1 cellular context compared by ENCODE assay signal in the genomic region with DNA sequence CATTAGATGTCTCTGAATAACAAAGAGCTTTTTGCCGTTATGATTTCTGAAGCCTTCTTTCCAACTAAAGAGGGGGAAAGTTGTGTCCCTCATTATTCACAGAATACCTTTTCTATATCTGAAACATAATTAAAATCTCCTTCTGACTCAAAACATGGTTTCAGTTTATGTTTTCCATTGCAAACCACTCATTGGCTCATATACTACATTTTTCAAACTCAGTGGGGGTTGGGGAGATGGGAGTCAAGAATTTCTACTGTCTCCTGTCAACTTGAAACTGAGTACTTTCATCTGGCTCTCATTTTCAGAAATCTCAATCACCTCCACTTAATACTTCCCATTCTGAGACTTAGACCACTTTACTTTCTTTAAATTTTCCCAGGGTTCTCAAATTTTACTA.
TF ChIP-seq lines count a peak whose summit lies in the region.

No MANE protein-coding gene starts in this region.

TF ChIP-seq in GM12878, 131 proteins besides CTCF, POLR2A, EP300 and RAD21 (continued from another document):
- TF ChIP-seq, protein P1, sequence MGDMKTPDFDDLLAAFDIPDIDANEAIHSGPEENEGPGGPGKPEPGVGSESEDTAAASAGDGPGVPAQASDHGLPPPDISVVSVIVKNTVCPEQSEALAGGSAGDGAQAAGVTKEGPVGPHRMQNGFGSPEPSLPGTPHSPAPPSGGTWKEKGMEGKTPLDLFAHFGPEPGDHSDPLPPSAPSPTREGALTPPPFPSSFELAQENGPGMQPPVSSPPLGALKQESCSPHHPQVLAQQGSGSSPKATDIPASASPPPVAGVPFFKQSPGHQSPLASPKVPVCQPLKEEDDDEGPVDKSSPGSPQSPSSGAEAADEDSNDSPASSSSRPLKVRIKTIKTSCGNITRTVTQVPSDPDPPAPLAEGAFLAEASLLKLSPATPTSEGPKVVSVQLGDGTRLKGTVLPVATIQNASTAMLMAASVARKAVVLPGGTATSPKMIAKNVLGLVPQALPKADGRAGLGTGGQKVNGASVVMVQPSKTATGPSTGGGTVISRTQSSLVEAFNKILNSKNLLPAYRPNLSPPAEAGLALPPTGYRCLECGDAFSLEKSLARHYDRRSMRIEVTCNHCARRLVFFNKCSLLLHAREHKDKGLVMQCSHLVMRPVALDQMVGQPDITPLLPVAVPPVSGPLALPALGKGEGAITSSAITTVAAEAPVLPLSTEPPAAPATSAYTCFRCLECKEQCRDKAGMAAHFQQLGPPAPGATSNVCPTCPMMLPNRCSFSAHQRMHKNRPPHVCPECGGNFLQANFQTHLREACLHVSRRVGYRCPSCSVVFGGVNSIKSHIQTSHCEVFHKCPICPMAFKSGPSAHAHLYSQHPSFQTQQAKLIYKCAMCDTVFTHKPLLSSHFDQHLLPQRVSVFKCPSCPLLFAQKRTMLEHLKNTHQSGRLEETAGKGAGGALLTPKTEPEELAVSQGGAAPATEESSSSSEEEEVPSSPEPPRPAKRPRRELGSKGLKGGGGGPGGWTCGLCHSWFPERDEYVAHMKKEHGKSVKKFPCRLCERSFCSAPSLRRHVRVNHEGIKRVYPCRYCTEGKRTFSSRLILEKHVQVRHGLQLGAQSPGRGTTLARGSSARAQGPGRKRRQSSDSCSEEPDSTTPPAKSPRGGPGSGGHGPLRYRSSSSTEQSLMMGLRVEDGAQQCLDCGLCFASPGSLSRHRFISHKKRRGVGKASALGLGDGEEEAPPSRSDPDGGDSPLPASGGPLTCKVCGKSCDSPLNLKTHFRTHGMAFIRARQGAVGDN (IDR thresholded peaks at IDR 0.05): no peak
- peak; percentile 53; the same call in 1 of the 2 replicates for TF ChIP-seq IRF4 (IDR thresholded peaks at IDR 0.05; ENCODE audit: low read depth, low read length)
- peak; percentile 10 to 48; a peak in 2 of 4 replicates for TF ChIP-seq IKZF2 (IDR thresholded peaks at IDR 0.05)
- peak; percentile 59 for TF ChIP-seq MTA2 (IDR thresholded peaks at IDR 0.05; ENCODE audit: low read depth)
- peak; percentile 47; the same call in 1 of the 2 replicates for TF ChIP-seq DPF2 (IDR thresholded peaks at IDR 0.05)
- 0 out of 2 replicates have a peak, but pooled peaks have one; percentile 27 for TF ChIP-seq BCL11A (IDR thresholded peaks at IDR 0.05; ENCODE audit: low read depth, low read length)
- peak; percentile 58 for TF ChIP-seq JUNB (IDR thresholded peaks at IDR 0.05)
- no peak for TF ChIP-seq TBL1XR1 (IDR thresholded peaks at IDR 0.05; ENCODE audit: low read depth, low read length)
